In the genomic region with DNA sequence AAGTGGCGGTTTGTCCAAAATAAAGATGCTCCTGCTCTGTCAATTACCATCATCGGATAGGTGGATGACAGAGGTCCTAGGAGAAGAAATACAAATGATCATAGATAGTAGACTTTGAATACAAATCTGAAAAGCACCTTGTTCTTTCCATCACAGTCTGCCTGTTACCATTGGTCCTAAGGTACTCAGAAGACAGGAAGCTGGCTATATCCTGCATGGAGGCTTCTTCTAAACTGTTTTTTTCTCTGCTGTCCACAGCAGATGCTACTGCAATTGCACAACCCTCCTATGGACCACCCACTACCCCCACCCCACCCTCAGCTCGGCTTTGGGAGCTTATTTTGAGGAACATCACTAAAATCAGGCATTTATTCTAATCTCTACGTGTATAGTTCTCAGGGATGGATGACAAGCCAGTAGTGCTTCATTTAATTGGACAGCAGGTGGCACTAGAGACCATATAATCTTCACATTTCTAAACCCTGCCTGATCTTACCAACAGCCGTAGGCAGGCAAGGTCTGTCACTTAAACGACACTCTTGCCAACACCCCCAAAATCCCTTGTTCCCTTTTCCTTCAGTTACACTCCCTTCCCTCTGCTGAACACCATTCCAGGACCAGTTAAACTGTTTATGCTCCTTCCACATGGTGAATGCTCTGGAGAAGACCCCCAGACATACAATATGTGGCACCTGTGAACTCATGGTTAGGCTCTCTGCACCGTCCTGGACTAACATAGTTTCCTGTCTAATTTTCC, we compare ENCODE assay signal across 8 cellular contexts.
A peak's percentile ranks its signal among the peaks of the same experiment; 100 is the strongest.
DNase-seq lines count a peak whose midpoint lies in the region; ATAC-seq, FAIRE-seq and TF ChIP-seq lines count a peak whose summit lies in the region.

No MANE protein-coding gene starts in this region.

- H3K27me3 Mint-ChIP-seq in nephron progenitor cell (ENCODE audit: low read depth, poor library complexity) = peaks cover 17% of the 10 kb centered on the region

- peak; percentile 98 for FAIRE-seq in HTR-8/SVneo (lab: Jason Lieb, UNC)

- H3K36me3 Mint-ChIP-seq in nephron progenitor cell (ENCODE audit: low read depth) = no peaks in the 10 kb centered on the region

- H3K4me1 Mint-ChIP-seq in nephron progenitor cell = peaks cover 6% of the 10 kb centered on the region

- H3K4me3 Mint-ChIP-seq in nephron progenitor cell = no peak overlapping the region

- CTCF ChIA-PET in GM10248 (lab: Yijun Ruan, JAX) = interaction anchor here (0.7 to 12.0 kb wide), 18 partner anchors 10 to 1070 kb away, joined by 3 to 374 read pairs (median 4); no protein-coding TSS in a partner anchor

- POLR2A ChIA-PET in GM10248 (lab: Yijun Ruan, JAX) = no interaction called here

- peak; percentile 68 for DNase-seq in GM10248 (ENCODE audit: extremely low spot score)
- peak; percentile 88 for DNase-seq in HTR-8/SVneo (ENCODE audit: insufficient read length, low spot score)
- DNase-seq in NOMO-1 (lab: John Stamatoyannopoulos, UW; ENCODE audit: unreplicated experiment in 2 of 2) = peak; percentile 24 to 75
- DNase-seq in activated T-cell treated with anti-CD3 and anti-CD28 coated beads for 4 hours = peak; percentile 33
- peak; percentile 82 for DNase-seq in fibroblast of mammary gland (ENCODE audit: low read depth)
- DNase-seq in nephron progenitor cell = peak; percentile 39
- DNase-seq in stimulated activated CD8-positive, alpha-beta memory T cell treated with anti-CD3 and anti-CD28 coated beads, Interleukin-4, amount 100 ng/mL, for 48 hours = no peak

- peaks cover 9% of the 10 kb centered on the region for H3K9me3 Mint-ChIP-seq in nephron progenitor cell

- no peak overlapping the region for H3K27ac Mint-ChIP-seq in nephron progenitor cell

- H3K4me3 ChIP-seq in fibroblast of mammary gland (ENCODE audit: control insufficient read depth, low read depth, low read length) = no peak overlapping the region

- peak; percentile 96 for ATAC-seq in GM21619 (IDR thresholded peaks at IDR 0.05; ENCODE audit: unreplicated experiment)

- TF ChIP-seq CTCF in GM10248 (IDR thresholded peaks at IDR 0.05; ENCODE audit: control extremely low read depth, extremely low read depth, low read depth, missing control alignments) = peak; percentile 60
- peak; percentile 69 for TF ChIP-seq CTCF in fibroblast of mammary gland (conservative IDR thresholded peaks at IDR 0.05; ENCODE audit: control insufficient read depth, insufficient read depth, low read depth, low read length)
- peak; percentile 68 for TF ChIP-seq CTCF in nephron progenitor cell (IDR thresholded peaks at IDR 0.05)
